8 cellular contexts compared by ENCODE assay signal in the genomic region with DNA sequence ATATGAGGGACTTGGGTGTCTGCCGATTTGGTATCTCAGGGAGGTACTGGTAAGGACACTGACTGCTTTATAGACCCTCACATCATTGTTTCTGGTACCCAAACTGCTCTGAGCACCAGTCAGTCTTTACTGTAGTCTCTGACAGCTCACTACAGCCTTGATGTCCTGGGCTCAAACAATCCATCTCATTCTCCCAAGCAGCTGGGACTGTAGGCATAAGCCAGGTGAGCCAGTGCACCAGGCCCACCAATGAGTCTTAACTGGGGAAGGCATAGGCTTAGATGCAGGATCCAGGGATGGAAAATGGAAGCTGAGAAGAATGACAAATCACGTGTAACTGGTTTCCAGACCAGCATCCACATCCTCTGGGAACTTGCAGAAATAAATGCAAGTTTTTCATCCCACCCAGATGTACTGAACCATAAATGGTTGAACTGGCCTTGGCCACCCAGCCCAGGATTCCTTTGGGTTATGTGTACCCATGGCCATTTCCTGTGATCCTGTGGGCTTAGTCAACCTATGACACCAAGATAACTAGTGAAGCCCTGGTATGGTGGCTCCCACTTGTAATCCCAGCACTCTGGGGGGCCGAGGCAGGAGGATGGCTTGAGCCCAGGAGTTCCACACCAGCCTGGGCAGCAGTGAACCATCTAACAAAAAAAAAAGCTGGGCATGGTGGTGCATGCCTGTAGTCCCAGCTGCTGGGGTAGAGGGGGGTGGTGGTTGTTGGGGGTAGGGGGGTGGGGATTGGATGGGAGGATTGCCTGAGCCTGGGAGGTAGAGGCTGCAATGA. TPM values are rescaled to one million over a fixed set of nuclear protein-coding genes. Genes with fewer than 3 reads are reported as not detected.
DNase-seq lines count a peak whose midpoint lies in the region; ATAC-seq and TF ChIP-seq lines count a peak whose summit lies in the region.

No MANE protein-coding gene starts in this region.

- TF ChIP-seq CTCF in WTC11 (IDR thresholded peaks at IDR 0.05) (no peak), glutamatergic neuron (IDR thresholded peaks at IDR 0.05; ENCODE audit: partially characterized antibody, unreplicated experiment) (no peak)

- H3K4me3 Mint-ChIP-seq in WTC11 (no peak overlapping the region), glutamatergic neuron (ENCODE audit: unreplicated experiment) (peak overlapping the region; percentile 55)

- H3K9ac ChIP-seq in BLaER1 treated with 17β-estradiol and CSF1 and Interleukin-3, amounts not matched to agents 10 nM and 100 nM: peak overlapping the region in 5 of 11 experiments; percentile 4 to 100 (median 86); a peak in 7 of 22 replicates
- peak overlapping the region; percentile 99 for H3K9ac ChIP-seq in GM23248

- H3F3A ChIP-seq in GM23248 (ENCODE audit: insufficient read depth): peaks cover 90% of the 10 kb centered on the region

- peaks cover 49% of the 10 kb centered on the region for H3K79me2 ChIP-seq in GM23248 (ENCODE audit: insufficient read depth)

- H3K9me2 ChIP-seq in GM23248 (ENCODE audit: insufficient read depth): no peaks in the 10 kb centered on the region

- DNase-seq in GM23248 (peak; percentile 74), WTC11 (ENCODE audit: low spot score) (no peak), glutamatergic neuron (no peak), NCI-H2196 (lab: John Stamatoyannopoulos, UW; ENCODE audit: unreplicated experiment) (no peak)
- DNase-seq in activated effector memory CD4-positive, alpha-beta T cell treated with Interleukin-2 at 50 U/mL for 16 hours: no peak

- H4K20me1 ChIP-seq in BLaER1 treated with 17β-estradiol and CSF1 and Interleukin-3, amounts not matched to agents 10 nM and 100 nM: peaks cover 86 to 96% (median 94%) of the 10 kb centered on the region in 11 experiments
- peaks cover 19% of the 10 kb centered on the region; the same call in 1 of the 2 replicates for H4K20me1 ChIP-seq in GM23248 (ENCODE audit: insufficient read depth)

- H3K9me3 ChIP-seq in BLaER1 treated with 17β-estradiol and CSF1 and Interleukin-3, amounts not matched to agents 10 nM and 100 nM (replicated peaks in 1 of 11): no peaks in the 10 kb centered on the region; a peak in 1 of 22 replicates
- H3K9me3 ChIP-seq in GM23248 (ENCODE audit: low read depth): no peaks in the 10 kb centered on the region

- no peak overlapping the region for H2AFZ ChIP-seq in GM23248

- peaks cover 87 to 94% (median 93%) of the 10 kb centered on the region in 11 experiments for H3K36me3 ChIP-seq in BLaER1 treated with 17β-estradiol and CSF1 and Interleukin-3, amounts not matched to agents 10 nM and 100 nM
- H3K36me3 ChIP-seq in GM23248 (ENCODE audit: low read depth): peaks cover 58% of the 10 kb centered on the region

- no peaks in the 10 kb centered on the region for H3K27me3 ChIP-seq in BLaER1 treated with 17β-estradiol and CSF1 and Interleukin-3, amounts not matched to agents 10 nM and 100 nM
- H3K27me3 ChIP-seq in GM23248 (replicated peaks; ENCODE audit: insufficient read depth): no peaks in the 10 kb centered on the region

- H3K36me3 Mint-ChIP-seq in WTC11 (peaks cover 64% of the 10 kb centered on the region), glutamatergic neuron (ENCODE audit: unreplicated experiment) (peaks cover 8% of the 10 kb centered on the region)

- no peaks in the 10 kb centered on the region for H3K27me3 Mint-ChIP-seq in WTC11 (ENCODE audit: low read depth)
- H3K27me3 Mint-ChIP-seq in glutamatergic neuron (ENCODE audit: unreplicated experiment): peaks cover 31% of the 10 kb centered on the region

- H3K27ac ChIP-seq in BLaER1 treated with 17β-estradiol and CSF1 and Interleukin-3, amounts not matched to agents 10 nM and 100 nM: peak overlapping the region in 1 of 11 experiments; percentile 42; a peak in 1 of 22 replicates
- peak overlapping the region; percentile 95 for H3K27ac ChIP-seq in GM23248

- H3K4me3 ChIP-seq in BLaER1 treated with 17β-estradiol and CSF1 and Interleukin-3, amounts not matched to agents 10 nM and 100 nM: peak overlapping the region in 2 of 10 experiments; percentile 2 to 89; a peak in 2 of 20 replicates
- no peak overlapping the region for H3K4me3 ChIP-seq in GM23248

- H3K4me1 Mint-ChIP-seq in WTC11 (peaks cover 32% of the 10 kb centered on the region), glutamatergic neuron (ENCODE audit: low read depth, unreplicated experiment) (peaks cover 38% of the 10 kb centered on the region)

- H3K4me2 ChIP-seq in BLaER1 treated with 17β-estradiol and CSF1 and Interleukin-3, amounts not matched to agents 10 nM and 100 nM: peak overlapping the region; percentile 76 to 96 (median 90); a peak in 20 of 22 replicates
- H3K4me2 ChIP-seq in GM23248 (ENCODE audit: unreplicated experiment): no peak overlapping the region

- in situ Hi-C loops in GM23248 (cut with MboI): loop anchor here (25.0 kb wide), 1 partner anchor 361 kb away; no protein-coding TSS in a partner anchor

- peak; percentile 45 for ATAC-seq in WTC11
- no peak for ATAC-seq in HG02870 (IDR thresholded peaks at IDR 0.05; ENCODE audit: unreplicated experiment)
- no peak for ATAC-seq in GM18502 (IDR thresholded peaks at IDR 0.05; ENCODE audit: poor library complexity, unreplicated experiment)

- CTCF ChIA-PET in WTC11 (lab: Charles Lee): interaction anchor here (1.9 kb wide), 1 partner anchor 47 kb away, joined by 7 read pairs; no protein-coding TSS in a partner anchor

- H3K9me3 Mint-ChIP-seq in WTC11 (no peaks in the 10 kb centered on the region), glutamatergic neuron (ENCODE audit: unreplicated experiment) (peaks cover 42% of the 10 kb centered on the region)

- WGBS in GM23248 (ENCODE audit: low coverage in 1 of 2, low lambda C conversion rate in 2 of 2, missing lambda C conversion rate in 2 of 2), 2 experiments: 32 to 50% methylated on average over 3 of the region's 3 CpGs

- H3K27ac Mint-ChIP-seq in WTC11: peak overlapping the region; percentile 92
- no peak overlapping the region for H3K27ac Mint-ChIP-seq in glutamatergic neuron (ENCODE audit: unreplicated experiment)

- POLR2A ChIA-PET in WTC11 (lab: Charles Lee): interaction anchor here (1.6 kb wide), 1 partner anchor 9 kb away, joined by 8 read pairs; a partner anchor contains a TSS

- peaks cover 41 to 78% (median 49%) of the 10 kb centered on the region in 10 experiments for H3K4me1 ChIP-seq in BLaER1 treated with 17β-estradiol and CSF1 and Interleukin-3, amounts not matched to agents 10 nM and 100 nM
- H3K4me1 ChIP-seq in GM23248 (ENCODE audit: insufficient read depth): peaks cover 49% of the 10 kb centered on the region

TF ChIP-seq in WTC11, 78 proteins besides CTCF, POLR2A, EP300 and RAD21 (continues in another document):
- TF ChIP-seq PRRX2 (CRISPR knock-in tag; IDR thresholded peaks at IDR 0.05) (peak; percentile 96), RORB (CRISPR knock-in tag; IDR thresholded peaks at IDR 0.05) (peak; percentile 25; the same call in 1 of the 2 replicates), ELF4 (CRISPR knock-in tag; IDR thresholded peaks at IDR 0.05; ENCODE audit: low read depth) (no peak), ZNF232 (CRISPR knock-in tag; IDR thresholded peaks at IDR 0.05) (0 out of 2 replicates have a peak, but pooled peaks have one; percentile 26)
- TF ChIP-seq, protein P1, sequence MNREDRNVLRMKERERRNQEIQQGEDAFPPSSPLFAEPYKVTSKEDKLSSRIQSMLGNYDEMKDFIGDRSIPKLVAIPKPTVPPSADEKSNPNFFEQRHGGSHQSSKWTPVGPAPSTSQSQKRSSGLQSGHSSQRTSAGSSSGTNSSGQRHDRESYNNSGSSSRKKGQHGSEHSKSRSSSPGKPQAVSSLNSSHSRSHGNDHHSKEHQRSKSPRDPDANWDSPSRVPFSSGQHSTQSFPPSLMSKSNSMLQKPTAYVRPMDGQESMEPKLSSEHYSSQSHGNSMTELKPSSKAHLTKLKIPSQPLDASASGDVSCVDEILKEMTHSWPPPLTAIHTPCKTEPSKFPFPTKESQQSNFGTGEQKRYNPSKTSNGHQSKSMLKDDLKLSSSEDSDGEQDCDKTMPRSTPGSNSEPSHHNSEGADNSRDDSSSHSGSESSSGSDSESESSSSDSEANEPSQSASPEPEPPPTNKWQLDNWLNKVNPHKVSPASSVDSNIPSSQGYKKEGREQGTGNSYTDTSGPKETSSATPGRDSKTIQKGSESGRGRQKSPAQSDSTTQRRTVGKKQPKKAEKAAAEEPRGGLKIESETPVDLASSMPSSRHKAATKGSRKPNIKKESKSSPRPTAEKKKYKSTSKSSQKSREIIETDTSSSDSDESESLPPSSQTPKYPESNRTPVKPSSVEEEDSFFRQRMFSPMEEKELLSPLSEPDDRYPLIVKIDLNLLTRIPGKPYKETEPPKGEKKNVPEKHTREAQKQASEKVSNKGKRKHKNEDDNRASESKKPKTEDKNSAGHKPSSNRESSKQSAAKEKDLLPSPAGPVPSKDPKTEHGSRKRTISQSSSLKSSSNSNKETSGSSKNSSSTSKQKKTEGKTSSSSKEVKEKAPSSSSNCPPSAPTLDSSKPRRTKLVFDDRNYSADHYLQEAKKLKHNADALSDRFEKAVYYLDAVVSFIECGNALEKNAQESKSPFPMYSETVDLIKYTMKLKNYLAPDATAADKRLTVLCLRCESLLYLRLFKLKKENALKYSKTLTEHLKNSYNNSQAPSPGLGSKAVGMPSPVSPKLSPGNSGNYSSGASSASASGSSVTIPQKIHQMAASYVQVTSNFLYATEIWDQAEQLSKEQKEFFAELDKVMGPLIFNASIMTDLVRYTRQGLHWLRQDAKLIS (CRISPR knock-in tag; IDR thresholded peaks at IDR 0.05; ENCODE audit: borderline replicate concordance): 0 out of 2 replicates have a peak, but pooled peaks have one; percentile 67

RNA-seq across cellular contexts. Expression of a gene that starts 5.8 kb away (rescaled TPM):
- total RNA-seq in GM23248 (2014; rRNA removed; shearing (Covaris generic)): 525 and 565 TPM in 2 replicates
- polyA plus RNA-seq in GM23248 (2016; fragmentation: Nextera tagmentation; extraction: Ambion mirVana): 491 and 520 TPM in 2 replicates
- 1,503 to 1,570 TPM (median 1,542 TPM) in 3 replicates for total RNA-seq in WTC11 (2021)
- total RNA-seq in glutamatergic neuron (ENCODE audit: unreplicated experiment): 2,264 TPM

RNA-seq across cellular contexts. Expression of a gene that starts 8.8 kb away (rescaled TPM):
- 4.9 and 6.6 TPM in 2 replicates for total RNA-seq in GM23248 (2014; rRNA removed; shearing (Covaris generic))
- polyA plus RNA-seq in GM23248 (2016; fragmentation: Nextera tagmentation; extraction: Ambion mirVana): 6.7 and 7.1 TPM in 2 replicates
- 95.9 to 100 TPM (median 97.9 TPM) in 3 replicates for total RNA-seq in WTC11 (2021)
- total RNA-seq in glutamatergic neuron (ENCODE audit: unreplicated experiment): 50.4 TPM

RNA-seq across cellular contexts. Expression of a gene that starts 16.6 kb away (rescaled TPM):
- total RNA-seq in GM23248 (2014; rRNA removed; shearing (Covaris generic)): 156 and 165 TPM in 2 replicates
- polyA plus RNA-seq in GM23248 (2016; fragmentation: Nextera tagmentation; extraction: Ambion mirVana): 162 and 171 TPM in 2 replicates
- total RNA-seq in WTC11 (2021) (110 to 121 TPM (median 120 TPM) in 3 replicates), glutamatergic neuron (ENCODE audit: unreplicated experiment) (191 TPM)

RNA-seq across cellular contexts. Expression of a gene that starts 18.4 kb away (rescaled TPM):
- total RNA-seq in GM23248 (2014; rRNA removed; shearing (Covaris generic)): 148 and 156 TPM in 2 replicates
- polyA plus RNA-seq in GM23248 (2016; fragmentation: Nextera tagmentation; extraction: Ambion mirVana): 76.4 and 82.1 TPM in 2 replicates
- total RNA-seq in WTC11 (2021): 61.2 to 82.4 TPM (median 61.5 TPM) in 3 replicates
- 13.5 TPM for total RNA-seq in glutamatergic neuron (ENCODE audit: unreplicated experiment)

RNA-seq across cellular contexts. Expression of a gene that starts 35.1 kb away (rescaled TPM):
- total RNA-seq in GM23248 (2014; rRNA removed; shearing (Covaris generic)): 5.8 and 6.2 TPM in 2 replicates
- 11.3 and 11.6 TPM in 2 replicates for polyA plus RNA-seq in GM23248 (2016; fragmentation: Nextera tagmentation; extraction: Ambion mirVana)
- total RNA-seq in WTC11 (2021) (31.2 to 33.3 TPM (median 31.3 TPM) in 3 replicates), glutamatergic neuron (ENCODE audit: unreplicated experiment) (52.2 TPM)
